1 cellular context compared by ENCODE assay signal in genomic region chr17:9409430-9409829, GRCh38.
TF ChIP-seq lines count a peak whose summit lies in the region.

No MANE protein-coding gene starts in this region.

TF ChIP-seq in endothelial cell of umbilical vein, 7 proteins besides CTCF, POLR2A, EP300 and RAD21 (continued from another document):
- TF ChIP-seq FOS (IDR thresholded peaks at IDR 0.05; ENCODE audit: borderline replicate concordance, insufficient read depth, low read length) = no peak
